In genomic region chr19:447816-448546, GRCh38 we compare ENCODE assay signal across 17 cellular contexts. TPM values are rescaled to one million over a fixed set of nuclear protein-coding genes. Genes with fewer than 3 reads are reported as not detected.
A peak's percentile ranks its signal among the peaks of the same experiment; 100 is the strongest.
DNase-seq lines count a peak whose midpoint lies in the region; ATAC-seq and TF ChIP-seq lines count a peak whose summit lies in the region.
"Had no signal": no experiment of that assay in that cellular context is flagged by ENCODE, and none has a peak within 500 bp of the region (broad histone marks: within the 10 kb centered on the region; RNA-seq: fewer than 3 reads in every experiment).

No MANE protein-coding gene starts in this region.

- WGBS in liver, result 74% methylated on average over 31 of the region's 31 CpGs
- 62% methylated on average over 31 of the region's 31 CpGs; no CpG with 5 or more reads in 1 of the 2 donors for WGBS in transverse colon (ENCODE audit: low coverage in 1 of 2), 2 donors
- 19 to 39% (median 38%) methylated on average over 31 of the region's 31 CpGs for WGBS in ovary, 3 donors

- H3K9me3 ChIP-seq in SJCRH30 (replicated peaks) (no peaks in the 10 kb centered on the region), liver (ENCODE audit: control insufficient read depth in 4 of 4, low read length in 3 of 4) (no peaks in the 10 kb centered on the region), transverse colon (no peaks in the 10 kb centered on the region), ovary (no peaks in the 10 kb centered on the region)
- H3K9me3 ChIP-seq: testis had no signal

- peaks cover 3% of the 10 kb centered on the region; the same call in 1 of the 2 replicates for H3K4me1 ChIP-seq in SJCRH30
- no peaks in the 10 kb centered on the region for H3K4me1 ChIP-seq in liver (ENCODE audit: control insufficient read depth in 4 of 4, insufficient read depth in 4 of 4, low read length in 3 of 4)
- peaks cover 0 to 11% (median 0%) of the 10 kb centered on the region in 4 donors for H3K4me1 ChIP-seq in transverse colon
- no peaks in the 10 kb centered on the region for H3K4me1 ChIP-seq in ovary (ENCODE audit: insufficient read depth)

- H3K27ac ChIP-seq in SJCRH30 (peak overlapping the region; percentile 47; the same call in 1 of the 2 replicates), liver (ENCODE audit: low read depth in 1 of 2, low read length in 2 of 2) (peak overlapping the region in 1 of 2 donors; percentile 50), transverse colon (peak overlapping the region in 3 of 4 donors; percentile 43 to 69 (median 60)), ovary (no peak overlapping the region)
- H3K27ac ChIP-seq: skin epidermis, testis had no signal

- TF ChIP-seq POLR2A in transverse colon (IDR thresholded peaks at IDR 0.05), result no peak
- no peak for TF ChIP-seq POLR2A in ovary (IDR thresholded peaks at IDR 0.05)

- in situ Hi-C loops in transverse colon (cut with MboI; ENCODE audit: low pct_ligation_motif_present in 1 of 4, low pct_unique_long_range_greater_than_20kb in 1 of 4, low sequenced_read_pairs in 3 of 4), result no loop called here

- H3K36me3 ChIP-seq in SJCRH30 (no peaks in the 10 kb centered on the region), liver (ENCODE audit: control insufficient read depth in 4 of 4, insufficient read depth in 3 of 4, low read depth in 1 of 4, low read length in 3 of 4) (peaks cover 0 to 4% (median 0%) of the 10 kb centered on the region in 4 donors), transverse colon (no peaks in the 10 kb centered on the region), ovary (no peaks in the 10 kb centered on the region)

- peak overlapping the region; percentile 25 for H3K4me3 ChIP-seq in SJCRH30
- no peak overlapping the region for H3K4me3 ChIP-seq in fibroblast of villous mesenchyme (ENCODE audit: low read depth, low read length)
- H3K4me3 ChIP-seq in liver (ENCODE audit: low read depth in 1 of 3, low read length in 3 of 3), result no peak overlapping the region
- no peak overlapping the region for H3K4me3 ChIP-seq in transverse colon
- no peak overlapping the region for H3K4me3 ChIP-seq in ovary
- H3K4me3 ChIP-seq: skin epidermis, testis had no signal

- no peak for TF ChIP-seq RAD21 in liver (IDR thresholded peaks at IDR 0.05)

- TF ChIP-seq CTCF in fibroblast of villous mesenchyme (IDR thresholded peaks at IDR 0.05; ENCODE audit: insufficient read depth, low read depth, low read length) (no peak), liver (IDR thresholded peaks at IDR 0.05; ENCODE audit: low read depth, low read length, missing input control) (no peak), transverse colon (IDR thresholded peaks at IDR 0.05) (no peak), ovary (IDR thresholded peaks at IDR 0.05) (no peak)

- DNase-seq in SJCRH30 (peak; percentile 58 to 65), fibroblast of villous mesenchyme (ENCODE audit: low read depth) (peak; percentile 73), transverse colon (peak; percentile 17), ovary (no peak), NCI-H524 treated with DMSO at 0.1 percent for 48 hours (lab: John Stamatoyannopoulos, UW) (no peak)
- DNase-seq: activated CD4-positive, alpha-beta T cell treated with anti-CD3 and anti-CD28 coated beads for 4 hours; cortex of kidney; GDM1; NCI-H2029 treated with DMSO at 0.1 percent for 48 hours; NCI-H510A treated with DMSO at 0.1 percent for 48 hours; testis had no signal

- ATAC-seq in GM19035 (IDR thresholded peaks at IDR 0.05; ENCODE audit: unreplicated experiment), result no peak

- H3K27me3 ChIP-seq in SJCRH30 (no peaks in the 10 kb centered on the region), liver (ENCODE audit: control insufficient read depth in 4 of 4, insufficient read depth in 4 of 4, low read length in 3 of 4) (no peaks in the 10 kb centered on the region), transverse colon (no peaks in the 10 kb centered on the region), ovary (no peaks in the 10 kb centered on the region)
- H3K27me3 ChIP-seq: testis had no signal

- no peak for TF ChIP-seq EP300 in transverse colon (IDR thresholded peaks at IDR 0.05; ENCODE audit: low read depth)
- TF ChIP-seq EP300 in ovary (IDR thresholded peaks at IDR 0.05), result no peak

- H3K9ac ChIP-seq in liver (ENCODE audit: low read depth in 1 of 2, low read length in 2 of 2), result no peak overlapping the region

- intact Hi-C loops in transverse colon (cut with DNase I; ENCODE audit: low total_unique reads) (no loop called here), ovary (cut with DNase I) (no loop called here)

TF ChIP-seq in liver, 16 proteins besides CTCF, POLR2A, EP300 and RAD21:
- no peak for TF ChIP-seq HNF4A (conservative IDR thresholded peaks at IDR 0.05)
- no peak for TF ChIP-seq YY1 (IDR thresholded peaks at IDR 0.05)
- peak; percentile 52 for TF ChIP-seq NR2F2 (IDR thresholded peaks at IDR 0.05)
- TF ChIP-seq REST (IDR thresholded peaks at IDR 0.05), result no peak
- TF ChIP-seq FOXA1 (IDR thresholded peaks at IDR 0.05), result no peak
- TF ChIP-seq ATF3 (IDR thresholded peaks at IDR 0.05), result no peak
- peak in 1 of 2 donors; percentile 33 for TF ChIP-seq RXRA (IDR thresholded peaks at IDR 0.05)

RNA-seq across cellular contexts. Expression of gene SHC2, which starts 12.9 kb away (rescaled TPM):
- 0.12 and 0.23 TPM in 2 replicates for total RNA-seq in SJCRH30 (2014; rRNA removed; shearing (Covaris generic))
- total RNA-seq in fibroblast of villous mesenchyme (0.32 and 0.43 TPM in 2 replicates), liver (10 to 100 TPM; 15.6 to 28.7 TPM), transverse colon (10 to 100 TPM in 3 of 4 donors, 1 to 10 TPM in 1; 6.3 to 30.3 (median 11.1) TPM), ovary (10 to 100 TPM in 6 of 7 donors, 1 to 10 TPM in 1; 3.6 to 40.7 (median 23.0) TPM)
- polyA plus RNA-seq in liver (10 to 100 TPM; 17.3 to 43.0 TPM), ovary (10 to 100 TPM in 1 of 2 donors, under 1 TPM in 1; 0.62 to 15.4 TPM)

RNA-seq across cellular contexts. Expression of gene C2CD4C, which starts 39.0 kb away (rescaled TPM):
- 0.51 and 0.73 TPM in 2 replicates for total RNA-seq in SJCRH30 (2014; rRNA removed; shearing (Covaris generic))
- total RNA-seq in fibroblast of villous mesenchyme (not detected in 2 replicates), liver (under 1 TPM; 0.09 to 0.42 TPM), transverse colon (under 1 TPM in 2 of 4 donors, not detected in 2; 0.55 to 0.79 TPM), ovary (1 to 10 TPM in 2 of 7 donors, under 1 TPM in 3, not detected in 2; 0.24 to 2.3 (median 0.55) TPM)
- polyA plus RNA-seq in liver (under 1 TPM; 0.08 to 0.29 TPM), ovary (under 1 TPM in 1 of 2 donors, not detected in 1; 0.12 TPM)
- total RNA-seq: mononuclear cell, osteoblast had no signal

RNA-seq across cellular contexts. Expression of gene MADCAM1, which starts 48.3 kb away (rescaled TPM):
- total RNA-seq in SJCRH30 (2014; rRNA removed; shearing (Covaris generic)), result 0.18 TPM in 1 of 2 replicates, not detected in the other
- total RNA-seq in fibroblast of villous mesenchyme, result under 0.01 TPM in 2 replicates
- under 1 TPM; 0.17 to 0.23 TPM for total RNA-seq in liver
- under 1 TPM; 0.25 to 0.32 TPM for polyA plus RNA-seq in liver
- 1 to 10 TPM in 3 of 4 donors, under 1 TPM in 1; 0.68 to 6.7 (median 2.9) TPM for total RNA-seq in transverse colon
- total RNA-seq in ovary, result under 1 TPM in 6 of 7 donors, not detected in 1; 0.11 to 0.90 (median 0.41) TPM
- under 1 TPM in 1 of 2 donors, not detected in 1; 0.42 TPM for polyA plus RNA-seq in ovary
- total RNA-seq: mononuclear cell, SK-MEL-5 had no signal

RNA-seq across cellular contexts. Expression of gene TPGS1, which starts 59.3 kb away (rescaled TPM):
- 7.3 and 9.6 TPM in 2 replicates for total RNA-seq in SJCRH30 (2014; rRNA removed; shearing (Covaris generic))
- total RNA-seq in fibroblast of villous mesenchyme, result 16.8 and 29.3 TPM in 2 replicates
- total RNA-seq in liver, result 10 to 100 TPM; 15.1 to 15.5 TPM
- polyA plus RNA-seq in liver, result 10 to 100 TPM in 1 of 2 donors, 1 to 10 TPM in 1; 1.7 to 14.3 TPM
- 100 to 1,000 TPM in 1 of 4 donors, 10 to 100 TPM in 3; 18.0 to 103 (median 43.8) TPM for total RNA-seq in transverse colon
- 10 to 100 TPM; 18.6 to 93.3 (median 27.4) TPM for total RNA-seq in ovary
- polyA plus RNA-seq in ovary, result 10 to 100 TPM in 1 of 2 donors, under 1 TPM in 1; 0.12 to 24.7 TPM

Comparison
In these comparisons a context has a peak if more than half of its experiments do, and no peak if none do; other contexts are left out.
1. DNase-seq: peak in SJCRH30 (2 of 2), fibroblast of villous mesenchyme (single experiment) and transverse colon (single experiment); none in ovary (0 of 5) and NCI-H524 treated with DMSO at 0.1 percent for 48 hours (single experiment).
2. H3K27ac ChIP-seq: peak in SJCRH30 (single experiment) and transverse colon (3 of 4); none in ovary (0 of 2).